14 cellular contexts compared by ENCODE assay signal in genomic region chr2:163213699-163214098, GRCh38.
A peak's percentile ranks its signal among the peaks of the same experiment; 100 is the strongest.
DNase-seq lines count a peak whose midpoint lies in the region; ATAC-seq and TF ChIP-seq lines count a peak whose summit lies in the region.
"Had no signal": no experiment of that assay in that cellular context is flagged by ENCODE, and none has a peak within 500 bp of the region (broad histone marks: within the 10 kb centered on the region; RNA-seq: fewer than 3 reads in every experiment).

No MANE protein-coding gene starts in this region.

- H3K4me3 ChIP-seq in choroid plexus epithelial cell (ENCODE audit: low read depth, low read length): no peak overlapping the region

- no peak overlapping the region for H3K4me3 Mint-ChIP-seq in activated CD4-positive, alpha-beta memory T cell treated with anti-CD3 and anti-CD28 coated beads, Interleukin-2, amount 10 ng/mL, durations not matched to agents 7 days and 5 days
- H3K4me3 Mint-ChIP-seq: activated naive CD4-positive, alpha-beta T cell treated with anti-CD3 and anti-CD28 coated beads, Interleukin-2, amount 10 ng/mL, durations not matched to agents 7 days and 5 days; naive thymus-derived CD8-positive, alpha-beta T cell; stimulated activated naive CD8-positive, alpha-beta T cell treated with anti-CD3 and anti-CD28 coated beads, Interleukin-15, amount 100 ng/mL, for 72 hours had no signal

- no peaks in the 10 kb centered on the region for H3K36me3 Mint-ChIP-seq in activated CD4-positive, alpha-beta memory T cell treated with anti-CD3 and anti-CD28 coated beads, Interleukin-2, amount 10 ng/mL, durations not matched to agents 7 days and 5 days (ENCODE audit: low read depth)
- H3K36me3 Mint-ChIP-seq: activated naive CD4-positive, alpha-beta T cell treated with anti-CD3 and anti-CD28 coated beads, Interleukin-2, amount 10 ng/mL, durations not matched to agents 7 days and 5 days; naive thymus-derived CD8-positive, alpha-beta T cell had no signal

- peak; percentile 49 for ATAC-seq in GM18511 (IDR thresholded peaks at IDR 0.05; ENCODE audit: unreplicated experiment)
- ATAC-seq: naive thymus-derived CD8-positive, alpha-beta T cell; stimulated activated naive CD8-positive, alpha-beta T cell treated with anti-CD3 and anti-CD28 coated beads, Interleukin-15, amount 100 ng/mL, for 72 hours had no signal

- no peaks in the 10 kb centered on the region for H3K27me3 Mint-ChIP-seq in activated CD4-positive, alpha-beta memory T cell treated with anti-CD3 and anti-CD28 coated beads, Interleukin-2, amount 10 ng/mL, durations not matched to agents 7 days and 5 days
- H3K27me3 Mint-ChIP-seq: activated naive CD4-positive, alpha-beta T cell treated with anti-CD3 and anti-CD28 coated beads, Interleukin-2, amount 10 ng/mL, durations not matched to agents 7 days and 5 days; naive thymus-derived CD8-positive, alpha-beta T cell; stimulated activated naive CD8-positive, alpha-beta T cell treated with anti-CD3 and anti-CD28 coated beads, Interleukin-15, amount 100 ng/mL, for 72 hours had no signal

- H3K4me1 Mint-ChIP-seq in activated CD4-positive, alpha-beta memory T cell treated with anti-CD3 and anti-CD28 coated beads, Interleukin-2, amount 10 ng/mL, durations not matched to agents 7 days and 5 days: no peaks in the 10 kb centered on the region
- H3K4me1 Mint-ChIP-seq: activated naive CD4-positive, alpha-beta T cell treated with anti-CD3 and anti-CD28 coated beads, Interleukin-2, amount 10 ng/mL, durations not matched to agents 7 days and 5 days; naive thymus-derived CD8-positive, alpha-beta T cell; stimulated activated naive CD8-positive, alpha-beta T cell treated with anti-CD3 and anti-CD28 coated beads, Interleukin-15, amount 100 ng/mL, for 72 hours had no signal

- H3K27ac Mint-ChIP-seq in activated CD4-positive, alpha-beta memory T cell treated with anti-CD3 and anti-CD28 coated beads, Interleukin-2, amount 10 ng/mL, durations not matched to agents 7 days and 5 days: no peak overlapping the region
- H3K27ac Mint-ChIP-seq: activated naive CD4-positive, alpha-beta T cell treated with anti-CD3 and anti-CD28 coated beads, Interleukin-2, amount 10 ng/mL, durations not matched to agents 7 days and 5 days; naive thymus-derived CD8-positive, alpha-beta T cell; stimulated activated naive CD8-positive, alpha-beta T cell treated with anti-CD3 and anti-CD28 coated beads, Interleukin-15, amount 100 ng/mL, for 72 hours had no signal

- POLR2A ChIA-PET in activated CD4-positive, alpha-beta memory T cell treated with anti-CD3 and anti-CD28 coated beads, Interleukin-2, amount 10 ng/mL, durations not matched to agents 7 days and 5 days (lab: Charles Lee): interaction anchor here (0.7 kb wide), 1 partner anchor 1583 kb away, joined by 3 read pairs; no protein-coding TSS in a partner anchor

- DNase-seq in NOMO-1 (lab: John Stamatoyannopoulos, UW; ENCODE audit: unreplicated experiment in 2 of 2) (peak; percentile 24 to 52), choroid plexus epithelial cell (ENCODE audit: low read depth) (peak; percentile 77), stromal cell of bone marrow (ENCODE audit: low read depth) (peak; percentile 66), amniotic stem cell (lab: John Stamatoyannopoulos, UW) (no peak), cortex of kidney (lab: John Stamatoyannopoulos, UW) (no peak)
- DNase-seq in activated CD4-positive, alpha-beta memory T cell treated with anti-CD3 and anti-CD28 coated beads, Interleukin-2, amount 10 ng/mL, durations not matched to agents 7 days and 5 days: no peak
- DNase-seq: activated naive CD4-positive, alpha-beta T cell treated with anti-CD3 and anti-CD28 coated beads, Interleukin-2, amount 10 ng/mL, durations not matched to agents 7 days and 5 days; KBM-7; naive thymus-derived CD8-positive, alpha-beta T cell; NCI-H187 treated with DMSO at 0.1 percent for 48 hours; NCI-H774; retina; stimulated activated naive CD8-positive, alpha-beta T cell treated with anti-CD3 and anti-CD28 coated beads, Interleukin-15, amount 100 ng/mL, for 72 hours had no signal

- TF ChIP-seq CTCF in choroid plexus epithelial cell (conservative IDR thresholded peaks at IDR 0.05; ENCODE audit: low read depth, low read length): no peak

- no peaks in the 10 kb centered on the region for H3K9me3 Mint-ChIP-seq in activated CD4-positive, alpha-beta memory T cell treated with anti-CD3 and anti-CD28 coated beads, Interleukin-2, amount 10 ng/mL, durations not matched to agents 7 days and 5 days
- H3K9me3 Mint-ChIP-seq: stimulated activated naive CD8-positive, alpha-beta T cell treated with anti-CD3 and anti-CD28 coated beads, Interleukin-15, amount 100 ng/mL, for 72 hours had no signal

- CTCF ChIA-PET in activated CD4-positive, alpha-beta memory T cell treated with anti-CD3 and anti-CD28 coated beads, Interleukin-2, amount 10 ng/mL, durations not matched to agents 7 days and 5 days (lab: Charles Lee): interaction anchor here (1.1 kb wide), 1 partner anchor 10 kb away, joined by 5 read pairs; no protein-coding TSS in a partner anchor

Comparison
In these comparisons a context has a peak if more than half of its experiments do, and no peak if none do; other contexts are left out.
1. DNase-seq: peak in NOMO-1 (2 of 2), choroid plexus epithelial cell (single experiment) and stromal cell of bone marrow (single experiment); none in amniotic stem cell (single experiment), cortex of kidney (single experiment) and activated CD4-positive, alpha-beta memory T cell treated with anti-CD3 and anti-CD28 coated beads, Interleukin-2, amount 10 ng/mL, durations not matched to agents 7 days and 5 days (single experiment).